ENCODE assay signal across 27 cellular contexts in the genomic region with DNA sequence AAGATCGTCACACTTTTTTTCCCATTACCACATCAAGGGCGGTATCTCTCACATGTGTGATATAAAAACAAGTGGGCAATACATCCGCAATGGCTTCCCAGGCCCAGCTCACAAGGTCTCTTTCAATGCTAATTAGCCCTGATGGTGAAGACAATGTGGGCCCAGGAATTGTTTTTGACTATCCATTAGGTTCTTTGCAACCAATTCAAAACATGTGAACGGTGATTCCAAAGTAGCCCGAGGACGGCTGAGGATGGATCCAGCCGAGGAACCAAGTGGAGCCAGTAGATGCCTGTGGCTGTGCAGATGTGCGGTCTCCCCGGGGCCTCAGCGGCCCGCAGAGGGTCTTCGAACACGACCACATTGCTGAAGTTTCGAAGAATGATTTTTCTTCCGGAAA.
"Had no signal": no experiment of that assay in that cellular context is flagged by ENCODE, and none has a peak within 500 bp of the region (broad histone marks: within the 10 kb centered on the region; RNA-seq: fewer than 3 reads in every experiment).

No MANE protein-coding gene starts in this region.

- H3K9ac ChIP-seq: parathyroid adenoma had no signal

- H3K27ac ChIP-seq: dorsolateral prefrontal cortex, gastrocnemius medialis, neutrophil, parathyroid adenoma, right lobe of liver, suprapubic skin, vagina had no signal

- H3K4me1 Mint-ChIP-seq: memory B cell; naive B cell; stimulated activated naive CD8-positive, alpha-beta T cell treated with anti-CD3 and anti-CD28 coated beads, Interleukin-15, amount 100 ng/mL, for 72 hours had no signal

- H3K27me3 Mint-ChIP-seq: memory B cell; naive B cell; natural killer cell treated with Interleukin-12 subunit alpha and Interleukin-12 subunit beta and Interleukin-15 and Interleukin-18, amount 100 ng/mL, for 72 hours; stimulated activated naive CD8-positive, alpha-beta T cell treated with anti-CD3 and anti-CD28 coated beads, Interleukin-15, amount 100 ng/mL, for 72 hours had no signal

- H3K4me3 ChIP-seq: dorsolateral prefrontal cortex, gastrocnemius medialis, lung, mucosa of descending colon, right lobe of liver, suprapubic skin, vagina had no signal

- ATAC-seq: gastrocnemius medialis; left lobe of liver; mucosa of descending colon; natural killer cell treated with Interleukin-12 subunit alpha and Interleukin-12 subunit beta and Interleukin-15 and Interleukin-18, amount 100 ng/mL, for 72 hours; right lobe of liver; stimulated activated naive CD8-positive, alpha-beta T cell treated with anti-CD3 and anti-CD28 coated beads, Interleukin-15, amount 100 ng/mL, for 72 hours had no signal

- H3K4me1 ChIP-seq: gastrocnemius medialis, parathyroid adenoma, right lobe of liver, suprapubic skin, vagina had no signal

- H3K27me3 ChIP-seq: dorsolateral prefrontal cortex, gastrocnemius medialis, neutrophil, right lobe of liver, suprapubic skin, vagina had no signal

- H3K9me3 ChIP-seq: gastrocnemius medialis, mucosa of descending colon, neutrophil, right lobe of liver, suprapubic skin, vagina had no signal

- H3K27ac Mint-ChIP-seq: memory B cell; mesothelial cell of epicardium; naive B cell; natural killer cell treated with Interleukin-12 subunit alpha and Interleukin-12 subunit beta and Interleukin-15 and Interleukin-18, amount 100 ng/mL, for 72 hours; progenitor cell of endocrine pancreas; stimulated activated naive CD8-positive, alpha-beta T cell treated with anti-CD3 and anti-CD28 coated beads, Interleukin-15, amount 100 ng/mL, for 72 hours had no signal

- FAIRE-seq: colon, kidney, small intestine had no signal

- H3K36me3 Mint-ChIP-seq: memory B cell; mesothelial cell of epicardium; naive B cell; natural killer cell treated with Interleukin-12 subunit alpha and Interleukin-12 subunit beta and Interleukin-15 and Interleukin-18, amount 100 ng/mL, for 72 hours had no signal

- H3K79me2 ChIP-seq: parathyroid adenoma had no signal

- H3K9me3 Mint-ChIP-seq: memory B cell; mesothelial cell of epicardium; natural killer cell treated with Interleukin-12 subunit alpha and Interleukin-12 subunit beta and Interleukin-15 and Interleukin-18, amount 100 ng/mL, for 72 hours; neural crest cell; stimulated activated naive CD8-positive, alpha-beta T cell treated with anti-CD3 and anti-CD28 coated beads, Interleukin-15, amount 100 ng/mL, for 72 hours had no signal

- H3K36me3 ChIP-seq: gastrocnemius medialis, neutrophil, right lobe of liver, suprapubic skin, vagina had no signal

- H2AFZ ChIP-seq: parathyroid adenoma had no signal

- H3K4me3 Mint-ChIP-seq: memory B cell; mesothelial cell of epicardium; natural killer cell treated with Interleukin-12 subunit alpha and Interleukin-12 subunit beta and Interleukin-15 and Interleukin-18, amount 100 ng/mL, for 72 hours; neural crest cell; stimulated activated naive CD8-positive, alpha-beta T cell treated with anti-CD3 and anti-CD28 coated beads, Interleukin-15, amount 100 ng/mL, for 72 hours had no signal

- DNase-seq: dorsolateral prefrontal cortex; effector CD4-positive, alpha-beta T cell; gastrocnemius medialis; head of caudate nucleus; kidney; mucosa of descending colon; naive B cell; right lobe of liver; small intestine; stimulated activated CD4-positive, alpha-beta T cell treated with anti-CD3 and anti-CD28 coated beads, Interleukin-15, amount 100 ng/mL, for 24 hours; stimulated activated CD4-positive, alpha-beta T cell treated with anti-CD3 and anti-CD28 coated beads, Interleukin-4, amount 100 ng/mL, for 1 hour; stimulated activated CD8-positive, alpha-beta memory T cell treated with anti-CD3 and anti-CD28 coated beads, Interleukin-4, amount 100 ng/mL, for 48 hours; stimulated activated naive CD4-positive, alpha-beta T cell; stimulated activated naive CD8-positive, alpha-beta T cell treated with anti-CD3 and anti-CD28 coated beads, Interleukin-15, amount 100 ng/mL, for 72 hours; trophoblast cell had no signal
